In genomic region chr16:81737885-81738536, GRCh38 we compare ENCODE assay signal across 8 cellular contexts. TPM values are rescaled to one million over a fixed set of nuclear protein-coding genes. Genes with fewer than 3 reads are reported as not detected.
DNase-seq lines count a peak whose midpoint lies in the region; ATAC-seq and TF ChIP-seq lines count a peak whose summit lies in the region.

No MANE protein-coding gene starts in this region.

- H3K4me3 ChIP-seq in AG10803 (ENCODE audit: low read length) (peak overlapping the region; percentile 49), colonic mucosa (peak overlapping the region; percentile 14), lower leg skin (ENCODE audit: low read depth, poor library complexity, severe bottlenecking) (no peak overlapping the region)

- H3K27me3 ChIP-seq in colonic mucosa: no peaks in the 10 kb centered on the region

- no peaks in the 10 kb centered on the region for H3K4me1 ChIP-seq in colonic mucosa

- no peak for TF ChIP-seq POLR2A in lower leg skin (IDR thresholded peaks at IDR 0.05)

- H3K27ac ChIP-seq in colonic mucosa: no peak overlapping the region

- H3K9me3 ChIP-seq in colonic mucosa: no peaks in the 10 kb centered on the region

- TF ChIP-seq CTCF in AG10803 (conservative IDR thresholded peaks at IDR 0.05; ENCODE audit: low read length): peak; percentile 79
- TF ChIP-seq CTCF in colonic mucosa (IDR thresholded peaks at IDR 0.05): peak; percentile 78
- peak in 1 of 3 donors; percentile 74 for TF ChIP-seq CTCF in lower leg skin (IDR thresholded peaks at IDR 0.05)

- intact Hi-C loops in colonic mucosa (cut with DNase I): loop anchor here (5.0 to 10.0 kb wide), 2 partner anchors 531 to 703 kb away; partner anchors contain the start of gene ATMIN
- intact Hi-C loops in lower leg skin (cut with DNase I; ENCODE audit: low total_unique reads): loop anchor here (10.0 kb wide), 1 partner anchor 533 kb away; no protein-coding TSS in a partner anchor

- H3K9ac ChIP-seq in colonic mucosa (ENCODE audit: low read depth in 2 of 2, low read length in 2 of 2): peak overlapping the region; percentile 16 to 40

- 8 to 11% methylated on average over 21 to 22 of the region's 22 CpGs for WGBS in lower leg skin, 2 donors

- DNase-seq in AG10803 (ENCODE audit: low read depth) (peak; percentile 51), NCI-H510A (lab: John Stamatoyannopoulos, UW) (peak; percentile 61), colonic mucosa (peak; percentile 93), lower leg skin (ENCODE audit: low spot score in 2 of 2) (peak; percentile 73 to 96)
- DNase-seq in activated CD4-positive, alpha-beta T cell treated with anti-CD3 and anti-CD28 coated beads for 4 hours: peak; percentile 79 to 90
- peak; percentile 79 to 82 for DNase-seq in stimulated activated CD4-positive, alpha-beta T cell treated with anti-CD3 and anti-CD28 coated beads, Interleukin-4, amount 100 ng/mL, for 4 hours

- ATAC-seq in GM19043 (IDR thresholded peaks at IDR 0.05; ENCODE audit: low read depth, unreplicated experiment) (peak; percentile 48), HG03342 (IDR thresholded peaks at IDR 0.05; ENCODE audit: unreplicated experiment) (peak; percentile 53)

- no peaks in the 10 kb centered on the region for H3K36me3 ChIP-seq in colonic mucosa

RNA-seq across cellular contexts. Expression of gene PLCG2, which starts 41.1 kb away (rescaled TPM):
- total RNA-seq in colonic mucosa: 1 to 10 TPM; 9.1 to 9.6 TPM
- total RNA-seq in lower leg skin: 10 to 100 TPM in 2 of 4 donors, 1 to 10 TPM in 2; 7.0 to 14.1 (median 10.2) TPM
